ENCODE assay signal across 12 cellular contexts in genomic region chr6:158958504-158959386, GRCh38. TPM values are rescaled to one million over a fixed set of nuclear protein-coding genes. Genes with fewer than 3 reads are reported as not detected.
DNase-seq lines count a peak whose midpoint lies in the region; ATAC-seq and TF ChIP-seq lines count a peak whose summit lies in the region.
"Had no signal": no experiment of that assay in that cellular context is flagged by ENCODE, and none has a peak within 500 bp of the region (broad histone marks: within the 10 kb centered on the region; RNA-seq: fewer than 3 reads in every experiment).

No MANE protein-coding gene starts in this region.

- CTCF ChIA-PET in CD4-positive, alpha-beta T cell (lab: Charles Lee), result interaction anchor here (0.6 to 1.3 kb wide), 8 partner anchors 13 to 180 kb away, joined by 3 to 4 read pairs (median 3); partner anchors contain the start of gene EZR
- CTCF ChIA-PET in activated CD8-positive, alpha-beta T cell treated with anti-CD3 and anti-CD28 coated beads for 36 hours (lab: Charles Lee), result interaction anchor here (0.7 to 6.5 kb wide), 12 partner anchors 9 to 738 kb away, joined by 3 to 44 read pairs (median 3); no protein-coding TSS in a partner anchor

- H3K4me3 ChIP-seq in left lung, result no peak overlapping the region
- H3K4me3 ChIP-seq: psoas muscle, tibial artery had no signal

- no peaks in the 10 kb centered on the region for H3K4me1 ChIP-seq in left lung
- H3K4me1 ChIP-seq: psoas muscle, tibial artery had no signal

- peak; percentile 5 for TF ChIP-seq CTCF in CD4-positive, alpha-beta T cell (IDR thresholded peaks at IDR 0.05)
- TF ChIP-seq CTCF in GM13977 (IDR thresholded peaks at IDR 0.05; ENCODE audit: extremely low read depth, insufficient read depth, missing control alignments) (peak; percentile 43), left lung (IDR thresholded peaks at IDR 0.05) (no peak)
- no peak for TF ChIP-seq CTCF in activated CD8-positive, alpha-beta T cell treated with anti-CD3 and anti-CD28 coated beads for 36 hours (IDR thresholded peaks at IDR 0.05)

- peak; percentile 67 for ATAC-seq in CD4-positive, alpha-beta T cell (ENCODE audit: poor library complexity)
- ATAC-seq in activated CD8-positive, alpha-beta T cell treated with anti-CD3 and anti-CD28 coated beads for 36 hours, result peak; percentile 56
- peak; percentile 46 for ATAC-seq in left lung
- ATAC-seq in HG02981 (IDR thresholded peaks at IDR 0.05; ENCODE audit: unreplicated experiment), result no peak

- no peaks in the 10 kb centered on the region for H3K9me3 ChIP-seq in CD4-positive, alpha-beta T cell (ENCODE audit: control insufficient read depth, low read length)
- no peaks in the 10 kb centered on the region for H3K9me3 ChIP-seq in left lung
- H3K9me3 ChIP-seq: psoas muscle, tibial artery had no signal

- no peak overlapping the region for H3K27ac ChIP-seq in CD4-positive, alpha-beta T cell (ENCODE audit: low read depth, low read length)
- no peak overlapping the region for H3K27ac ChIP-seq in left lung
- H3K27ac ChIP-seq: psoas muscle, tibial artery had no signal

- no peaks in the 10 kb centered on the region for H3K27me3 ChIP-seq in CD4-positive, alpha-beta T cell (ENCODE audit: control insufficient read depth, insufficient read depth, low read length)
- no peaks in the 10 kb centered on the region for H3K27me3 ChIP-seq in left lung
- H3K27me3 ChIP-seq: tibial artery had no signal

- H3K4me1 Mint-ChIP-seq in CD4-positive, alpha-beta T cell (ENCODE audit: low read depth), result peaks cover 11% of the 10 kb centered on the region
- H3K4me1 Mint-ChIP-seq in activated CD8-positive, alpha-beta T cell treated with anti-CD3 and anti-CD28 coated beads for 36 hours (ENCODE audit: low read depth), result no peaks in the 10 kb centered on the region

- DNase-seq in CD4-positive, alpha-beta T cell, result peak in 6 of 10 experiments; percentile 16 to 33 (median 25)
- DNase-seq in GM13977 (ENCODE audit: low spot score), result no peak
- peak; percentile 30 for DNase-seq in activated CD8-positive, alpha-beta T cell treated with anti-CD3 and anti-CD28 coated beads for 36 hours
- no peak for DNase-seq in left lung
- DNase-seq in globus pallidus (ENCODE audit: low spot score), result no peak
- DNase-seq in activated effector memory CD4-positive, alpha-beta T cell treated with anti-CD3 and anti-CD28 coated beads, Interleukin-2, amount 50 U/mL, for 16 hours, result no peak
- no peak for DNase-seq in NCI-H1105 (lab: John Stamatoyannopoulos, UW)
- DNase-seq: NCI-H2029, psoas muscle, tibial artery had no signal

- no peaks in the 10 kb centered on the region for H3K9me3 Mint-ChIP-seq in CD4-positive, alpha-beta T cell
- no peaks in the 10 kb centered on the region for H3K9me3 Mint-ChIP-seq in activated CD8-positive, alpha-beta T cell treated with anti-CD3 and anti-CD28 coated beads for 36 hours

- in situ Hi-C loops in GM13977 (cut with MboI; ENCODE audit: low pct_unique_long_range_greater_than_20kb, low sequenced_read_pairs, unreplicated experiment), result no loop called here

- no peaks in the 10 kb centered on the region for H3K36me3 Mint-ChIP-seq in CD4-positive, alpha-beta T cell (ENCODE audit: low read depth)
- no peaks in the 10 kb centered on the region for H3K36me3 Mint-ChIP-seq in activated CD8-positive, alpha-beta T cell treated with anti-CD3 and anti-CD28 coated beads for 36 hours (ENCODE audit: low read depth)
- H3K36me3 Mint-ChIP-seq: activated naive CD8-positive, alpha-beta T cell had no signal

- no peaks in the 10 kb centered on the region for H3K27me3 Mint-ChIP-seq in CD4-positive, alpha-beta T cell
- no peaks in the 10 kb centered on the region for H3K27me3 Mint-ChIP-seq in activated CD8-positive, alpha-beta T cell treated with anti-CD3 and anti-CD28 coated beads for 36 hours
- H3K27me3 Mint-ChIP-seq: activated naive CD8-positive, alpha-beta T cell had no signal

- H3K4me3 Mint-ChIP-seq in CD4-positive, alpha-beta T cell, result no peak overlapping the region
- H3K4me3 Mint-ChIP-seq in activated CD8-positive, alpha-beta T cell treated with anti-CD3 and anti-CD28 coated beads for 36 hours, result no peak overlapping the region
- H3K4me3 Mint-ChIP-seq: activated naive CD8-positive, alpha-beta T cell had no signal

- H3K36me3 ChIP-seq in left lung, result no peaks in the 10 kb centered on the region
- H3K36me3 ChIP-seq: tibial artery had no signal

- H3K27ac Mint-ChIP-seq in CD4-positive, alpha-beta T cell, result no peak overlapping the region
- H3K27ac Mint-ChIP-seq in activated CD8-positive, alpha-beta T cell treated with anti-CD3 and anti-CD28 coated beads for 36 hours, result no peak overlapping the region
- H3K27ac Mint-ChIP-seq: activated naive CD8-positive, alpha-beta T cell had no signal

- POLR2A ChIA-PET in CD4-positive, alpha-beta T cell (lab: Charles Lee), result interaction anchor here (0.7 to 1.6 kb wide), 2 partner anchors 90 to 155 kb away, joined by 3 read pairs; no protein-coding TSS in a partner anchor
- POLR2A ChIA-PET in activated CD8-positive, alpha-beta T cell treated with anti-CD3 and anti-CD28 coated beads for 36 hours (lab: Charles Lee), result interaction anchor here (1.1 kb wide), 1 partner anchor 9 kb away, joined by 4 read pairs; no protein-coding TSS in a partner anchor

- intact Hi-C loops in CD4-positive, alpha-beta T cell (cut with DNase I, micrococcal nuclease), result no loop called here
- intact Hi-C loops in activated CD8-positive, alpha-beta T cell treated with anti-CD3 and anti-CD28 coated beads for 36 hours (cut with micrococcal nuclease), result no loop called here
- intact Hi-C loops in left lung (cut with DNase I), result no loop called here

RNA-seq across cellular contexts. Expression of gene RSPH3, which starts 41.3 kb away (rescaled TPM):
- 1 to 10 TPM in 1 of 2 experiments, under 1 TPM in 1; 0.59 to 1.1 TPM for total RNA-seq in CD4-positive, alpha-beta T cell
- total RNA-seq in activated CD8-positive, alpha-beta T cell treated with anti-CD3 and anti-CD28 coated beads for 36 hours, result 1 to 10 TPM; 4.2 TPM
- total RNA-seq in left lung, result 10 to 100 TPM; 12.4 to 18.0 TPM

Comparison
In these comparisons a context has a peak if more than half of its experiments do, and no peak if none do; other contexts are left out.
1. DNase-seq: peak in CD4-positive, alpha-beta T cell (6 of 10) and activated CD8-positive, alpha-beta T cell treated with anti-CD3 and anti-CD28 coated beads for 36 hours (single experiment); none in GM13977 (single experiment), left lung (0 of 2), globus pallidus (single experiment), activated effector memory CD4-positive, alpha-beta T cell treated with anti-CD3 and anti-CD28 coated beads, Interleukin-2, amount 50 U/mL, for 16 hours (single experiment) and NCI-H1105 (single experiment).
2. CTCF ChIP-seq: peak in CD4-positive, alpha-beta T cell (single experiment) and GM13977 (single experiment); none in activated CD8-positive, alpha-beta T cell treated with anti-CD3 and anti-CD28 coated beads for 36 hours (single experiment) and left lung (0 of 2).